10 cellular contexts compared by ENCODE assay signal in genomic region chr9:131727795-131728545, GRCh38. TPM values are rescaled to one million over a fixed set of nuclear protein-coding genes. Genes with fewer than 3 reads are reported as not detected.
DNase-seq lines count a peak whose midpoint lies in the region; ATAC-seq and TF ChIP-seq lines count a peak whose summit lies in the region.
"Had no signal": no experiment of that assay in that cellular context is flagged by ENCODE, and none has a peak within 500 bp of the region (broad histone marks: within the 10 kb centered on the region; RNA-seq: fewer than 3 reads in every experiment).

No MANE protein-coding gene starts in this region.

- H3K27ac Mint-ChIP-seq in T-helper 2 cell treated with Interferon-gamma antibody and Interleukin-4, amounts not matched to agents 5 μg/mL and 100 μg/mL, for 36 hours = peak overlapping the region; percentile 94
- H3K27ac Mint-ChIP-seq in type B pancreatic cell = peak overlapping the region; percentile 73

- H3K27ac ChIP-seq in left ventricle myocardium inferior (replicated peaks) = peak overlapping the region; percentile 41

- ATAC-seq in left cardiac atrium = no peak
- no peak for ATAC-seq in HG03095 (IDR thresholded peaks at IDR 0.05; ENCODE audit: unreplicated experiment)

- no peaks in the 10 kb centered on the region for H3K9me3 ChIP-seq in left ventricle myocardium inferior (replicated peaks)

- H3K4me3 ChIP-seq in left ventricle myocardium inferior = no peak overlapping the region
- H3K4me3 ChIP-seq: lung had no signal

- no peaks in the 10 kb centered on the region for H3K27me3 ChIP-seq in left ventricle myocardium inferior (ENCODE audit: low read depth)

- intact Hi-C loops in left ventricle myocardium inferior (cut with micrococcal nuclease) (no loop called here), left cardiac atrium (cut with DNase I) (no loop called here)

- peaks cover 100% of the 10 kb centered on the region for H3K4me1 ChIP-seq in left ventricle myocardium inferior

- H3K4me3 Mint-ChIP-seq in T-helper 2 cell treated with Interferon-gamma antibody and Interleukin-4, amounts not matched to agents 5 μg/mL and 100 μg/mL, for 36 hours = peak overlapping the region; percentile 79
- no peak overlapping the region for H3K4me3 Mint-ChIP-seq in type B pancreatic cell

- H3K9me3 Mint-ChIP-seq in T-helper 2 cell treated with Interferon-gamma antibody and Interleukin-4, amounts not matched to agents 5 μg/mL and 100 μg/mL, for 36 hours = no peaks in the 10 kb centered on the region
- H3K9me3 Mint-ChIP-seq in type B pancreatic cell = no peaks in the 10 kb centered on the region

- peaks cover 79% of the 10 kb centered on the region for H3K4me1 Mint-ChIP-seq in T-helper 2 cell treated with Interferon-gamma antibody and Interleukin-4, amounts not matched to agents 5 μg/mL and 100 μg/mL, for 36 hours (ENCODE audit: low read depth)
- H3K4me1 Mint-ChIP-seq in type B pancreatic cell (ENCODE audit: unreplicated experiment) = peaks cover 33% of the 10 kb centered on the region

- peaks cover 39% of the 10 kb centered on the region for H3K36me3 Mint-ChIP-seq in T-helper 2 cell treated with Interferon-gamma antibody and Interleukin-4, amounts not matched to agents 5 μg/mL and 100 μg/mL, for 36 hours (ENCODE audit: low read depth)
- H3K36me3 Mint-ChIP-seq in type B pancreatic cell = peaks cover 4% of the 10 kb centered on the region

- no peak for TF ChIP-seq CTCF in left ventricle myocardium inferior (IDR thresholded peaks at IDR 0.05; ENCODE audit: borderline replicate concordance)
- no peak for TF ChIP-seq CTCF in type B pancreatic cell (conservative IDR thresholded peaks at IDR 0.05)

- H3K27me3 Mint-ChIP-seq in T-helper 2 cell treated with Interferon-gamma antibody and Interleukin-4, amounts not matched to agents 5 μg/mL and 100 μg/mL, for 36 hours (ENCODE audit: low read depth) = no peaks in the 10 kb centered on the region
- H3K27me3 Mint-ChIP-seq in type B pancreatic cell = no peaks in the 10 kb centered on the region

- no peak for DNase-seq in left ventricle myocardium inferior
- no peak for DNase-seq in left cardiac atrium
- DNase-seq in T-helper 2 cell treated with Interferon-gamma antibody and Interleukin-4, amounts not matched to agents 5 μg/mL and 100 μg/mL, for 36 hours (ENCODE audit: low spot score) = no peak
- DNase-seq in iPS-NIHi7 (ENCODE audit: extremely low spot score) = peak; percentile 6
- no peak for DNase-seq in type B pancreatic cell (ENCODE audit: extremely low spot score, unreplicated experiment)
- DNase-seq in HCEC 1CT = no peak
- no peak for DNase-seq in DMS 273 (lab: John Stamatoyannopoulos, UW; ENCODE audit: unreplicated experiment)
- DNase-seq: DMS153 had no signal

- no peaks in the 10 kb centered on the region for H3K36me3 ChIP-seq in left ventricle myocardium inferior

RNA-seq across cellular contexts. Expression of gene RAPGEF1, which starts 11.9 kb away (rescaled TPM):
- 95.9 TPM for total RNA-seq in left ventricle myocardium inferior
- total RNA-seq in left cardiac atrium = 100 to 1,000 TPM; 108 to 109 TPM
- 45.9 and 51.5 TPM in 2 replicates for total RNA-seq in type B pancreatic cell (ENCODE audit: low replicate concordance)
